1 cellular context compared by ENCODE assay signal in genomic region chr6:31742894-31743293, GRCh38.
TF ChIP-seq lines count a peak whose summit lies in the region.

No MANE protein-coding gene starts in this region.

TF ChIP-seq in HepG2, 621 proteins besides CTCF, POLR2A, EP300 and RAD21:
- TF ChIP-seq HNRNPK (IDR thresholded peaks at IDR 0.05; ENCODE audit: low read depth, low read length, poor library complexity, severe bottlenecking), result peak; percentile 68
- TF ChIP-seq EEA1 (CRISPR knock-in tag; IDR thresholded peaks at IDR 0.05; ENCODE audit: borderline replicate concordance), result no peak
- no peak for TF ChIP-seq MAZ (IDR thresholded peaks at IDR 0.05; ENCODE audit: borderline replicate concordance, low read depth, low read length)
- no peak for TF ChIP-seq MAZ (CRISPR knock-in tag; IDR thresholded peaks at IDR 0.05; ENCODE audit: low read depth)
- no peak for TF ChIP-seq ZFP82 (CRISPR knock-in tag; IDR thresholded peaks at IDR 0.05; ENCODE audit: borderline replicate concordance)
- TF ChIP-seq, protein P1, sequence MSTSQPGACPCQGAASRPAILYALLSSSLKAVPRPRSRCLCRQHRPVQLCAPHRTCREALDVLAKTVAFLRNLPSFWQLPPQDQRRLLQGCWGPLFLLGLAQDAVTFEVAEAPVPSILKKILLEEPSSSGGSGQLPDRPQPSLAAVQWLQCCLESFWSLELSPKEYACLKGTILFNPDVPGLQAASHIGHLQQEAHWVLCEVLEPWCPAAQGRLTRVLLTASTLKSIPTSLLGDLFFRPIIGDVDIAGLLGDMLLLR (CRISPR knock-in tag; IDR thresholded peaks at IDR 0.05), result no peak
- no peak for TF ChIP-seq ZNF660 (CRISPR knock-in tag; IDR thresholded peaks at IDR 0.05; ENCODE audit: borderline replicate concordance, low read depth)
